ENCODE assay signal across 1 cellular context in the genomic region with DNA sequence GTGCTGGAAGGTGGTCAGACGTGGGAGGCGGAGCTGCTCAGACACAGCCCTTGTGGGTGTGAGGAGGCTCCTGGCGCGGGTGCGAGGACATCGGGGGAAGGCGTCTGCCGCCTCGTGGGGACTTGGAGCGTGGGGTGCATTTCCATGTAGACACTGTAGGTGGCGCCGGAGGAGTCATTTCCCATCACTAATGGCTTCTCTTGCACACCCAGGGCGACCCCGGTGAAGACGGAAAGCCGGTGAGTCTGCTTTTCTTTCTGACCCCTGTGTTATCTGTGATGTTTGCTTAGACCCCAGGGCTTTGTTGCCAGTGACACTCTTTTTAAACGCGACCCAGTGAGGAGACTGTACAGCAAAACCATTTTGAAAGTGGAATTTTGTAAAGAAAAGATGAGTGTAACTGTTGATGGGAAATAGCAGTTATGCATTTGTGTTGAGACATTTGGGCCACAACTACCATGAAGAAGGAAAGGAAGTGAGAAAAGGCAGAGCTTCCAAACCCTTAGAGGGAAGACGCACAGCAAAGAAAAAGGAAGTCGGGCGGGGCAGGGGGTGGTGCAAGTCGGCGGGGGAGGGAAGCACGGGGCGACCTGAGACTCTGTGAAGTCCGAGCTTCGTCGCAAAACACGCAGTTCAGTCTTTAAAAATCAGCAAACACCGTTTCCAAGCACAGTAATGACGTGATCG.
TF ChIP-seq lines count a peak whose summit lies in the region.

No MANE protein-coding gene starts in this region.

TF ChIP-seq in HCT116, 20 proteins besides CTCF, POLR2A, EP300 and RAD21 (continued from another document):
- TF ChIP-seq ZBTB33 (IDR thresholded peaks at IDR 0.05; ENCODE audit: extremely low read depth, insufficient replicate concordance, low read length) = no peak
- TF ChIP-seq, protein P1, sequence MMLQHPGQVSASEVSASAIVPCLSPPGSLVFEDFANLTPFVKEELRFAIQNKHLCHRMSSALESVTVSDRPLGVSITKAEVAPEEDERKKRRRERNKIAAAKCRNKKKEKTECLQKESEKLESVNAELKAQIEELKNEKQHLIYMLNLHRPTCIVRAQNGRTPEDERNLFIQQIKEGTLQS (IDR thresholded peaks at IDR 0.05) = no peak
- TF ChIP-seq FOSL1 (IDR thresholded peaks at IDR 0.05; ENCODE audit: low read depth) = no peak
